Comparison of ENCODE assay signal across 8 cellular contexts in the genomic region with DNA sequence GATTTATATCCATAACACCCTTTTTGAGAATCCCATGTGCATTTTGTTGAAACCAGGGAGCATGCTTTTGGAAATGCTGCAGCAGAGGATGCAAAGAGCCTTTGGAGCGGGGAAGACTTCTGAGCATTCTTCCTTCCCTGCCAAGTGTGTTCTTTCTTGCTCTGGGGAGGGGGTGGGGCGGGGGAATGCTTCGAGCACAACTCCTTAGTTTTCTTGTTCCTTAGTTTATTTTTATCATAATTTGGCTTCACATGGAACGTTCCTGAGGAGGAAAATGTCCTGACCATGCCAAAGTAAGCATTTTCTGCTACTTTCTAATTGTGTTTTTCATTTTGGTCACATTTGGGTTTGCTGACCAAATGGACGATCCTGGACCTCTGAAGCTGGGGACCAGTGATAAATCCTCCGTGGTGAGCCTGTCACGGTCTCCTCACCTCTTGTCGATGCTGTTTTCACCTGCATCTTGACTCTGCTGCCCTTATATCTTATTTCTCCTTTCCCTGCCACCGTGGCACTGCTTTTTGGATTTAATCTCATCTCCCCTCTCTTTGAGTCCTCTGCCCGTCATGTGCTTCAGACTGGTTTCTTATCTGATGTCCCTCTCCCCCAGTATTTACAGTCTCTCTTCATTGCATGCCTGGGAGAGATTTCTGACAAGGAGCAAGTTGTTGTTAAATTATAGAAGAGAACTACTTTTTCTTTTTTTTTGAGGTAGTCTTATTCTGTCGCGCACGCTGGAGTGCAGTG. TPM values are rescaled to one million over a fixed set of nuclear protein-coding genes. Genes with fewer than 3 reads are reported as not detected.
A peak's percentile ranks its signal among the peaks of the same experiment; 100 is the strongest.
DNase-seq lines count a peak whose midpoint lies in the region; ATAC-seq, FAIRE-seq and TF ChIP-seq lines count a peak whose summit lies in the region.

No MANE protein-coding gene starts in this region.

- intact Hi-C loops in K562 (cut with micrococcal nuclease) = no loop called here
- intact Hi-C loops in naive thymus-derived CD4-positive, alpha-beta T cell (cut with micrococcal nuclease) = loop anchor here in 1 of 2 donors (2.0 kb wide), 1 partner anchor 21 kb away; no protein-coding TSS in a partner anchor

- no peaks in the 10 kb centered on the region for H3K27me3 Mint-ChIP-seq in naive thymus-derived CD4-positive, alpha-beta T cell

- DNase-seq in Jurkat, Clone E6-1 (ENCODE audit: low read depth, low spot score) = no peak
- DNase-seq in K562 (ENCODE audit: extremely low read depth in 1 of 4, low spot score in 3 of 4) (peak in 1 of 4 experiments; percentile 36), retina (no peak), hypothalamus (lab: John Stamatoyannopoulos, UW) (no peak), DMS 273 treated with DMSO at 0.1 percent for 48 hours (lab: John Stamatoyannopoulos, UW) (no peak), NCI-H1105 (lab: John Stamatoyannopoulos, UW) (no peak)
- DNase-seq in naive thymus-derived CD4-positive, alpha-beta T cell = no peak

- H3K9ac ChIP-seq in BLaER1 (peak overlapping the region; percentile 99), K562 (ENCODE audit: insufficient read depth in 1 of 2, low read depth in 2 of 2, low read length in 2 of 2) (peak overlapping the region; percentile 4 to 85; a peak in 2 of 4 replicates)

- H3K79me2 ChIP-seq in K562 (ENCODE audit: control insufficient read depth, insufficient read depth, low read length) = peaks cover 55% of the 10 kb centered on the region

- in situ Hi-C loops in K562 (cut with MboI) = no loop called here

- CTCF ChIA-PET in K562 (lab: Yijun Ruan, JAX; ENCODE audit: low intra/inter-chr PET ratio) = no interaction called here
- CTCF ChIA-PET in naive thymus-derived CD4-positive, alpha-beta T cell (lab: Charles Lee) = interaction anchor here (0.9 to 1.5 kb wide), 2 partner anchors 22 to 29 kb away, joined by 4 to 5 read pairs; no protein-coding TSS in a partner anchor

- TF ChIP-seq POLR2A in K562 (conservative IDR thresholded peaks at IDR 0.05) = no peak

- peaks cover 7 to 31% (median 19%) of the 10 kb centered on the region in 5 donors for H3K36me3 Mint-ChIP-seq in naive thymus-derived CD4-positive, alpha-beta T cell

- no peak for ATAC-seq in K562
- no peak for ATAC-seq in naive thymus-derived CD4-positive, alpha-beta T cell

- no peaks in the 10 kb centered on the region for H3K9me3 Mint-ChIP-seq in naive thymus-derived CD4-positive, alpha-beta T cell

- H3K4me1 ChIP-seq in BLaER1 = peaks cover 68% of the 10 kb centered on the region
- H3K4me1 ChIP-seq in K562 (replicated peaks in 1 of 2; ENCODE audit: control insufficient read depth in 2 of 2, insufficient read depth in 2 of 2, low read length in 2 of 2) = peaks cover 23 to 34% of the 10 kb centered on the region in 2 experiments
- peaks cover 10 to 11% of the 10 kb centered on the region in 2 donors for H3K4me1 ChIP-seq in naive thymus-derived CD4-positive, alpha-beta T cell (ENCODE audit: control insufficient read depth in 2 of 2, insufficient read depth in 2 of 2, low read length in 2 of 2)

- peak overlapping the region; percentile 96 for H3K4me2 ChIP-seq in BLaER1
- peak overlapping the region; percentile 95 for H3K4me2 ChIP-seq in K562 (ENCODE audit: insufficient read depth, low read length)

- no TSS peak for BruUV-seq in K562 (replicated peaks; lab: Mats Ljungman, UMichigan)

- no peak for TF ChIP-seq CTCF in K562 (IDR thresholded peaks at IDR 0.05 in 2 of 3, conservative IDR thresholded peaks at IDR 0.05 in 1 of 3; ENCODE audit: insufficient read depth in 2 of 3, low read depth in 1 of 3, low read length in 3 of 3)

- no peak for TF ChIP-seq EP300 in K562 (IDR thresholded peaks at IDR 0.05; ENCODE audit: low read length)

- H3K4me3 ChIP-seq in BLaER1 = peak overlapping the region; percentile 93
- peak overlapping the region; percentile 74; the same call in 1 of the 2 replicates for H3K4me3 ChIP-seq in Jurkat, Clone E6-1 (ENCODE audit: low read length)
- H3K4me3 ChIP-seq in K562 = peak overlapping the region; percentile 72; the same call in 1 of the 2 replicates
- no peak overlapping the region for H3K4me3 ChIP-seq in naive thymus-derived CD4-positive, alpha-beta T cell (ENCODE audit: low read length)

- H3K36me3 ChIP-seq in BLaER1 (peaks cover 46% of the 10 kb centered on the region), K562 (ENCODE audit: control insufficient read depth, insufficient read depth, low read length) (peaks cover 61% of the 10 kb centered on the region)
- peaks cover 0 to 34% (median 10%) of the 10 kb centered on the region in 3 experiments for H3K36me3 ChIP-seq in naive thymus-derived CD4-positive, alpha-beta T cell (ENCODE audit: control insufficient read depth in 2 of 3, insufficient read depth in 3 of 3, low read length in 3 of 3)

- H2AFZ ChIP-seq in K562 (ENCODE audit: low read depth, low read length) = no peak overlapping the region

- H3K27ac ChIP-seq in BLaER1 (peak overlapping the region; percentile 100), K562 (ENCODE audit: extremely low read depth, low read depth, low read length) (no peak overlapping the region)
- no peak overlapping the region for H3K27ac ChIP-seq in naive thymus-derived CD4-positive, alpha-beta T cell (ENCODE audit: low read depth, low read length)

- H4K20me1 ChIP-seq in BLaER1 = peaks cover 31% of the 10 kb centered on the region
- H4K20me1 ChIP-seq in K562 (replicated peaks; ENCODE audit: control insufficient read depth, insufficient read depth, low read length) = peaks cover 11% of the 10 kb centered on the region

- no peaks in the 10 kb centered on the region for H3K9me3 ChIP-seq in BLaER1
- no peaks in the 10 kb centered on the region for H3K9me3 ChIP-seq in K562 (replicated peaks; ENCODE audit: control insufficient read depth, insufficient read depth, low read depth, low read length)
- H3K9me3 ChIP-seq in naive thymus-derived CD4-positive, alpha-beta T cell (ENCODE audit: control insufficient read depth in 2 of 3, low read length in 3 of 3) = no peaks in the 10 kb centered on the region

- WGBS in K562 (ENCODE audit: insufficient coverage, low coverage, missing lambda C conversion rate) = 34% methylated on average over 13 of the region's 13 CpGs

- peak overlapping the region in 2 of 9 donors; percentile 44 to 93 for H3K27ac Mint-ChIP-seq in naive thymus-derived CD4-positive, alpha-beta T cell

- POLR2A ChIA-PET in K562 (lab: Yijun Ruan, JAX) = interaction anchor here (0.7 to 3.2 kb wide), 3 partner anchors 15 to 30 kb away, joined by 3 to 19 read pairs (median 11); no protein-coding TSS in a partner anchor
- POLR2A ChIA-PET in naive thymus-derived CD4-positive, alpha-beta T cell (lab: Charles Lee) = interaction anchor here (0.6 kb wide), 1 partner anchor 679 kb away, joined by 3 read pairs; no protein-coding TSS in a partner anchor

- H3K4me1 Mint-ChIP-seq in naive thymus-derived CD4-positive, alpha-beta T cell = peaks cover 19 to 50% (median 29%) of the 10 kb centered on the region in 7 donors

- TF ChIP-seq RAD21 in K562 (CRISPR knock-in tag; conservative IDR thresholded peaks at IDR 0.05 in 1 of 2, IDR thresholded peaks at IDR 0.05 in 1 of 2) = no peak

- H3K9me1 ChIP-seq in K562 (ENCODE audit: control insufficient read depth, insufficient read depth, low read length) = peaks cover 4% of the 10 kb centered on the region

- FAIRE-seq in K562 (lab: Jason Lieb, UNC) = peak; percentile 48

- peak overlapping the region in 8 of 10 donors; percentile 8 to 92 (median 36) for H3K4me3 Mint-ChIP-seq in naive thymus-derived CD4-positive, alpha-beta T cell

- H3K27me3 ChIP-seq in BLaER1 = no peaks in the 10 kb centered on the region
- no peaks in the 10 kb centered on the region for H3K27me3 ChIP-seq in K562 (ENCODE audit: control insufficient read depth in 2 of 2, insufficient read depth in 2 of 2, low read length in 2 of 2)
- H3K27me3 ChIP-seq in naive thymus-derived CD4-positive, alpha-beta T cell (ENCODE audit: control insufficient read depth in 2 of 2, insufficient read depth in 2 of 2, low read length in 2 of 2) = no peaks in the 10 kb centered on the region

RNA-seq across cellular contexts. Expression of a gene that starts 2.4 kb away (rescaled TPM):
- polyA plus RNA-seq in Jurkat, Clone E6-1 (2012; ENCODE audit: insufficient read depth, insufficient read length) = 159 TPM
- 238 and 252 TPM in 2 replicates for total RNA-seq in K562 (2011; cell fraction: chromatin; rRNA removed; ENCODE audit: low replicate concordance)
- 123 and 132 TPM in 2 replicates for total RNA-seq in K562 (2011; cell fraction: nucleolus; rRNA removed)
- total RNA-seq in K562 (2011; cell fraction: nucleoplasm; rRNA removed) = 153 and 182 TPM in 2 replicates
- total RNA-seq in K562 (2014; rRNA removed) = 87.7 and 103 TPM in 2 replicates
- 93.9 and 99.0 TPM in 2 replicates for total RNA-seq in K562 (2014; rRNA removed; fragmentation: Illumina TruSeq; extraction: Trizol)
- total RNA-seq in K562 (2015; rRNA removed; fragmentation: Illumina TruSeq; extraction: Trizol) = 101 and 103 TPM in 2 replicates
- total RNA-seq in K562 (2021) = 106 and 113 TPM in 2 replicates
- 44.0 and 44.4 TPM in 2 replicates for polyA plus RNA-seq in K562 (2011; rRNA removed)
- polyA plus RNA-seq in K562 (2011; cell fraction: cytosol; rRNA removed) = 23.4 and 35.2 TPM in 2 replicates
- 165 and 227 TPM in 2 replicates for polyA plus RNA-seq in K562 (2011; cell fraction: nucleus; rRNA removed)
- 58.1 and 83.7 TPM in 2 replicates for polyA plus RNA-seq in K562 (2012)
- polyA plus RNA-seq in K562 (2014; fragmentation: Illumina TruSeq; extraction: Trizol) = 152 and 164 TPM in 2 replicates
- 10 to 100 TPM; 71.5 to 72.2 TPM for polyA plus RNA-seq in K562 (2014; fragmentation: Nextera tagmentation; extraction: Ambion mirVana)
- polyA plus RNA-seq in K562 (2014; rRNA removed) = 70.6 and 88.0 TPM in 2 replicates
- polyA minus RNA-seq in K562 (2011; rRNA and poly(A)+ RNA removed) = 90.7 and 96.2 TPM in 2 replicates
- 36.2 and 42.9 TPM in 2 replicates for polyA minus RNA-seq in K562 (2011; cell fraction: cytosol; rRNA and poly(A)+ RNA removed)
- polyA minus RNA-seq in K562 (2011; cell fraction: nucleus; rRNA and poly(A)+ RNA removed) = 78.6 and 121 TPM in 2 replicates
- total RNA-seq in naive thymus-derived CD4-positive, alpha-beta T cell = 10 to 100 TPM; 16.4 to 57.6 (median 40.6) TPM
- polyA plus RNA-seq in naive thymus-derived CD4-positive, alpha-beta T cell = 10 to 100 TPM; 12.4 to 16.5 TPM

RNA-seq across cellular contexts. Expression of a gene that starts 39.6 kb away (rescaled TPM):
- 0.68 TPM for polyA plus RNA-seq in Jurkat, Clone E6-1 (2012; ENCODE audit: insufficient read depth, insufficient read length)
- 0.58 and 1.4 TPM in 2 replicates for total RNA-seq in K562 (2011; cell fraction: chromatin; rRNA removed; ENCODE audit: low replicate concordance)
- total RNA-seq in K562 (2011; cell fraction: nucleolus; rRNA removed) = 0.66 and 1.2 TPM in 2 replicates
- 0.31 and 0.51 TPM in 2 replicates for total RNA-seq in K562 (2011; cell fraction: nucleoplasm; rRNA removed)
- total RNA-seq in K562 (2014; rRNA removed) (0.05 and 0.29 TPM in 2 replicates), K562 (2014; rRNA removed; fragmentation: Illumina TruSeq; extraction: Trizol) (0.03 TPM in 1 of 2 replicates, not detected in the other), K562 (2015; rRNA removed; fragmentation: Illumina TruSeq; extraction: Trizol) (0.08 and 0.14 TPM in 2 replicates), K562 (2021) (0.07 TPM in 1 of 2 replicates, not detected in the other)
- polyA plus RNA-seq in K562 (2011; rRNA removed) (0.01 TPM in 1 of 2 replicates, not detected in the other), K562 (2014; fragmentation: Illumina TruSeq; extraction: Trizol) (0.03 TPM in 1 of 2 replicates, not detected in the other), K562 (2014; fragmentation: Nextera tagmentation; extraction: Ambion mirVana) (not detected), K562 (2014; rRNA removed) (0.05 and 0.12 TPM in 2 replicates)
- polyA plus RNA-seq in K562 (2011; cell fraction: cytosol; rRNA removed) = not detected in 2 replicates
- 0.10 and 0.13 TPM in 2 replicates for polyA plus RNA-seq in K562 (2011; cell fraction: nucleus; rRNA removed)
- 0.25 and 0.47 TPM in 2 replicates for polyA plus RNA-seq in K562 (2012)
- polyA minus RNA-seq in K562 (2011; rRNA and poly(A)+ RNA removed) = 0.14 and 0.15 TPM in 2 replicates
- not detected in 2 replicates for polyA minus RNA-seq in K562 (2011; cell fraction: cytosol; rRNA and poly(A)+ RNA removed)
- polyA minus RNA-seq in K562 (2011; cell fraction: nucleus; rRNA and poly(A)+ RNA removed) = 0.40 and 0.44 TPM in 2 replicates
- total RNA-seq in naive thymus-derived CD4-positive, alpha-beta T cell = 1 to 10 TPM in 1 of 5 experiments, under 1 TPM in 4; 0.19 to 1.1 (median 0.29) TPM
- under 1 TPM; 0.25 to 0.69 TPM for polyA plus RNA-seq in naive thymus-derived CD4-positive, alpha-beta T cell
